Comparison of ENCODE assay signal across 9 cellular contexts in genomic region chr16:3152273-3153076, GRCh38. TPM values are rescaled to one million over a fixed set of nuclear protein-coding genes. Genes with fewer than 3 reads are reported as not detected.
DNase-seq lines count a peak whose midpoint lies in the region; ATAC-seq, FAIRE-seq and TF ChIP-seq lines count a peak whose summit lies in the region.
"Had no signal": no experiment of that assay in that cellular context is flagged by ENCODE, and none has a peak within 500 bp of the region (broad histone marks: within the 10 kb centered on the region; RNA-seq: fewer than 3 reads in every experiment).

No MANE protein-coding gene starts in this region.

- no peaks in the 10 kb centered on the region for H3K36me3 Mint-ChIP-seq in activated T-helper 2 cell treated with anti-CD3 and anti-CD28 coated beads, Interferon-gamma antibody, Interleukin-2, Interleukin-4, amounts not matched to agents 10 μg/mL and 5 μg/mL and 100 μg/mL, durations not matched to agents 14 hours and 24 hours and 36 hours (ENCODE audit: low read depth)
- no peaks in the 10 kb centered on the region for H3K36me3 Mint-ChIP-seq in nephron progenitor cell (ENCODE audit: low read depth)
- peaks cover 5% of the 10 kb centered on the region for H3K36me3 Mint-ChIP-seq in stimulated activated naive CD8-positive, alpha-beta T cell treated with anti-CD3 and anti-CD28 coated beads, Interleukin-15, Interleukin-2, amounts not matched to agents 100 ng/mL and 50 ng/mL, for 24 hours (ENCODE audit: low read depth)

- H3K27ac Mint-ChIP-seq in activated T-helper 2 cell treated with anti-CD3 and anti-CD28 coated beads, Interferon-gamma antibody, Interleukin-2, Interleukin-4, amounts not matched to agents 10 μg/mL and 5 μg/mL and 100 μg/mL, durations not matched to agents 14 hours and 24 hours and 36 hours = peak overlapping the region; percentile 70
- peak overlapping the region; percentile 82 for H3K27ac Mint-ChIP-seq in nephron progenitor cell
- peak overlapping the region; percentile 91 for H3K27ac Mint-ChIP-seq in stimulated activated naive CD8-positive, alpha-beta T cell treated with anti-CD3 and anti-CD28 coated beads, Interleukin-15, Interleukin-2, amounts not matched to agents 100 ng/mL and 50 ng/mL, for 24 hours

- intact Hi-C loops in activated T-helper 2 cell treated with anti-CD3 and anti-CD28 coated beads, Interferon-gamma antibody, Interleukin-2, Interleukin-4, amounts not matched to agents 10 μg/mL and 5 μg/mL and 100 μg/mL, durations not matched to agents 14 hours and 24 hours and 36 hours (cut with micrococcal nuclease) = loop anchor here (2.0 to 5.0 kb wide), 3 partner anchors 18 to 95 kb away; partner anchors contain the start of gene OR1F1

- H3K4me1 Mint-ChIP-seq in activated T-helper 2 cell treated with anti-CD3 and anti-CD28 coated beads, Interferon-gamma antibody, Interleukin-2, Interleukin-4, amounts not matched to agents 10 μg/mL and 5 μg/mL and 100 μg/mL, durations not matched to agents 14 hours and 24 hours and 36 hours (ENCODE audit: low read depth) = peaks cover 36% of the 10 kb centered on the region
- H3K4me1 Mint-ChIP-seq in nephron progenitor cell = peaks cover 11% of the 10 kb centered on the region
- peaks cover 37% of the 10 kb centered on the region for H3K4me1 Mint-ChIP-seq in stimulated activated naive CD8-positive, alpha-beta T cell treated with anti-CD3 and anti-CD28 coated beads, Interleukin-15, Interleukin-2, amounts not matched to agents 100 ng/mL and 50 ng/mL, for 24 hours (ENCODE audit: low read depth)

- no peak for ATAC-seq in GM19023 (IDR thresholded peaks at IDR 0.05; ENCODE audit: unreplicated experiment)

- FAIRE-seq in RCC 7860 (lab: Jason Lieb, UNC) = no peak
- FAIRE-seq: islet of Langerhans had no signal

- H3K27me3 Mint-ChIP-seq in activated T-helper 2 cell treated with anti-CD3 and anti-CD28 coated beads, Interferon-gamma antibody, Interleukin-2, Interleukin-4, amounts not matched to agents 10 μg/mL and 5 μg/mL and 100 μg/mL, durations not matched to agents 14 hours and 24 hours and 36 hours (ENCODE audit: low read depth) = peaks cover 21% of the 10 kb centered on the region
- peaks cover 72% of the 10 kb centered on the region for H3K27me3 Mint-ChIP-seq in nephron progenitor cell (ENCODE audit: low read depth, poor library complexity)
- H3K27me3 Mint-ChIP-seq in stimulated activated naive CD8-positive, alpha-beta T cell treated with anti-CD3 and anti-CD28 coated beads, Interleukin-15, Interleukin-2, amounts not matched to agents 100 ng/mL and 50 ng/mL, for 24 hours = peaks cover 10% of the 10 kb centered on the region

- H3K4me3 Mint-ChIP-seq in activated T-helper 2 cell treated with anti-CD3 and anti-CD28 coated beads, Interferon-gamma antibody, Interleukin-2, Interleukin-4, amounts not matched to agents 10 μg/mL and 5 μg/mL and 100 μg/mL, durations not matched to agents 14 hours and 24 hours and 36 hours (ENCODE audit: low read depth) = peak overlapping the region; percentile 77
- H3K4me3 Mint-ChIP-seq in nephron progenitor cell = peak overlapping the region; percentile 85
- H3K4me3 Mint-ChIP-seq in stimulated activated naive CD8-positive, alpha-beta T cell treated with anti-CD3 and anti-CD28 coated beads, Interleukin-15, Interleukin-2, amounts not matched to agents 100 ng/mL and 50 ng/mL, for 24 hours = peak overlapping the region; percentile 80

- TF ChIP-seq CTCF in LNCAP (IDR thresholded peaks at IDR 0.05) (peak; percentile 57), nephron progenitor cell (IDR thresholded peaks at IDR 0.05) (no peak)

- no peaks in the 10 kb centered on the region for H3K9me3 Mint-ChIP-seq in activated T-helper 2 cell treated with anti-CD3 and anti-CD28 coated beads, Interferon-gamma antibody, Interleukin-2, Interleukin-4, amounts not matched to agents 10 μg/mL and 5 μg/mL and 100 μg/mL, durations not matched to agents 14 hours and 24 hours and 36 hours
- peaks cover 23% of the 10 kb centered on the region for H3K9me3 Mint-ChIP-seq in nephron progenitor cell
- no peaks in the 10 kb centered on the region for H3K9me3 Mint-ChIP-seq in stimulated activated naive CD8-positive, alpha-beta T cell treated with anti-CD3 and anti-CD28 coated beads, Interleukin-15, Interleukin-2, amounts not matched to agents 100 ng/mL and 50 ng/mL, for 24 hours

- DNase-seq in DMS79 treated with DMSO at 0.1 percent for 48 hours (lab: John Stamatoyannopoulos, UW) (peak; percentile 77), RCC 7860 (ENCODE audit: low spot score) (peak; percentile 96), fibroblast of the conjunctiva (ENCODE audit: low read depth) (peak; percentile 85), nephron progenitor cell (peak; percentile 93)
- peak; percentile 80 for DNase-seq in activated T-helper 2 cell treated with anti-CD3 and anti-CD28 coated beads, Interferon-gamma antibody, Interleukin-2, Interleukin-4, amounts not matched to agents 10 μg/mL and 5 μg/mL and 100 μg/mL, durations not matched to agents 14 hours and 24 hours and 36 hours (ENCODE audit: low spot score)

RNA-seq across cellular contexts. Expression of gene ZNF213, which starts 17.6 kb away (rescaled TPM):
- total RNA-seq in activated T-helper 2 cell treated with anti-CD3 and anti-CD28 coated beads, Interferon-gamma antibody, Interleukin-2, Interleukin-4, amounts not matched to agents 10 μg/mL and 5 μg/mL and 100 μg/mL, durations not matched to agents 14 hours and 24 hours and 36 hours = 9.1 and 9.3 TPM in 2 replicates

RNA-seq across cellular contexts. Expression of gene OR1F1, which starts 35.5 kb away (rescaled TPM):
- not detected in 2 replicates for total RNA-seq in activated T-helper 2 cell treated with anti-CD3 and anti-CD28 coated beads, Interferon-gamma antibody, Interleukin-2, Interleukin-4, amounts not matched to agents 10 μg/mL and 5 μg/mL and 100 μg/mL, durations not matched to agents 14 hours and 24 hours and 36 hours

RNA-seq across cellular contexts. Expression of gene ZNF205, which starts 40.1 kb away (rescaled TPM):
- total RNA-seq in activated T-helper 2 cell treated with anti-CD3 and anti-CD28 coated beads, Interferon-gamma antibody, Interleukin-2, Interleukin-4, amounts not matched to agents 10 μg/mL and 5 μg/mL and 100 μg/mL, durations not matched to agents 14 hours and 24 hours and 36 hours = 0.09 and 0.18 TPM in 2 replicates

RNA-seq across cellular contexts. Expression of gene ZSCAN10, which starts 53.4 kb away (rescaled TPM):
- total RNA-seq in activated T-helper 2 cell treated with anti-CD3 and anti-CD28 coated beads, Interferon-gamma antibody, Interleukin-2, Interleukin-4, amounts not matched to agents 10 μg/mL and 5 μg/mL and 100 μg/mL, durations not matched to agents 14 hours and 24 hours and 36 hours = not detected in 2 replicates
